In the genomic region with DNA sequence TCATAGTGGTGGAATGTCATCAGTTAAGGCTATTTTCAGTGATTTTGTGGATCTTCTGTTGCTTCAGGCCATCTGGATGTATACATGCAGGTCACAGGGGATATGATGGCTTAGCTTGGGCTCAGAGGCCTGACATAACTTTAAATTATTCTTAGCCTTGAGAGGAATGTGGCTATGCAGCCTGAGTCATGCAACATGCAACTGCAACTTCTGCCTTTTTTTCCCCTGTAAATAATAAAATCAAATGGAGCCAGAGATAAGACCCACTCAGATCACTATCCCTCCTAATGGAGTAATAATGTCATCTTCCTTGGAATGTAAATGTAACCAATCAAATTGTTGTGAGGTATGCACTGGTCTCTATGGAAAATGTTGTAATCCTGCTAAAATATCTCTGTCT, we compare ENCODE assay signal across 29 cellular contexts. TPM values are rescaled to one million over a fixed set of nuclear protein-coding genes. Genes with fewer than 3 reads are reported as not detected.
DNase-seq lines count a peak whose midpoint lies in the region; ATAC-seq and TF ChIP-seq lines count a peak whose summit lies in the region.
"Had no signal": no experiment of that assay in that cellular context is flagged by ENCODE, and none has a peak within 500 bp of the region (broad histone marks: within the 10 kb centered on the region; RNA-seq: fewer than 3 reads in every experiment).

No MANE protein-coding gene starts in this region.

- DNase-seq in EL = peak; percentile 81
- DNase-seq in RPMI7951 (ENCODE audit: low read depth) = peak; percentile 25
- DNase-seq in epithelial cell of esophagus (ENCODE audit: low read depth) = peak; percentile 10
- DNase-seq in osteoblast (ENCODE audit: insufficient read length, low spot score, missing footprints) = peak; percentile 1
- DNase-seq in kidney glomerular epithelial cell (lab: John Stamatoyannopoulos, UW) = no peak
- DNase-seq in stimulated activated CD4-positive, alpha-beta T cell treated with anti-CD3 and anti-CD28 coated beads, Interleukin-4, amount 100 ng/mL, for 1 hour = no peak
- DNase-seq in Right ventricle myocardium superior = no peak
- DNase-seq in NCI-H524 (lab: John Stamatoyannopoulos, UW) = no peak
- DNase-seq: activated CD8-positive, alpha-beta memory T cell treated with anti-CD3 and anti-CD28 coated beads for 24 hours; activated naive CD8-positive, alpha-beta T cell treated with anti-CD3 and anti-CD28 coated beads, Interleukin-2, amount 10 ng/mL, durations not matched to agents 7 days and 5 days; Calu3; dorsolateral prefrontal cortex; GOT3; heart left ventricle; NCI-H1105 treated with DMSO at 0.1 percent for 48 hours; NCI-H2081 treated with DMSO at 0.1 percent for 48 hours; NCI-H526; nucleus accumbens; stimulated activated CD4-positive, alpha-beta T cell treated with anti-CD3 and anti-CD28 coated beads, Interleukin-15, amount 100 ng/mL, for 24 hours; T-helper 9 cell had no signal

- H3K79me2 ChIP-seq in osteoblast (ENCODE audit: insufficient read depth, low read length) = no peaks in the 10 kb centered on the region

- H3K9me3 ChIP-seq in osteoblast (ENCODE audit: low read depth, low read length) = no peaks in the 10 kb centered on the region
- H3K9me3 ChIP-seq: thoracic aorta had no signal

- intact Hi-C loops in Right ventricle myocardium superior (cut with DNase I) = no loop called here

- H3K27ac ChIP-seq in osteoblast (ENCODE audit: low read depth, low read length) = no peak overlapping the region
- H3K27ac ChIP-seq: cardiac muscle cell, dorsolateral prefrontal cortex, epithelial cell of prostate, heart left ventricle, right atrium auricular region, SK-N-MC, thoracic aorta had no signal

- TF ChIP-seq CTCF in epithelial cell of esophagus (IDR thresholded peaks at IDR 0.05; ENCODE audit: insufficient read depth, low read depth, low read length, missing control alignments) (no peak), osteoblast (IDR thresholded peaks at IDR 0.05; ENCODE audit: extremely low read depth, low read depth, low read length) (no peak)

- H3K4me1 ChIP-seq in osteoblast (ENCODE audit: insufficient read depth, low read length) = no peaks in the 10 kb centered on the region
- H3K4me1 ChIP-seq: heart left ventricle, right atrium auricular region had no signal

- ATAC-seq in Right ventricle myocardium superior (ENCODE audit: poor library complexity) = no peak
- ATAC-seq: heart left ventricle; stimulated activated effector memory CD8-positive, alpha-beta T cell treated with anti-CD3 and anti-CD28 coated beads, Interleukin-12 subunit alpha, Interleukin-12 subunit beta, amount 100 ng/mL, for 72 hours had no signal

- H2AFZ ChIP-seq in osteoblast (ENCODE audit: low read length) = no peak overlapping the region

- no peaks in the 10 kb centered on the region for H3K27me3 ChIP-seq in osteoblast (ENCODE audit: insufficient read depth, low read length)
- H3K27me3 ChIP-seq: cardiac muscle cell, right atrium auricular region had no signal

- H3K4me2 ChIP-seq in osteoblast (ENCODE audit: insufficient read depth, low read length) = no peak overlapping the region

- H4K20me1 ChIP-seq in osteoblast (ENCODE audit: insufficient read depth, low read length) = no peaks in the 10 kb centered on the region

- no peak overlapping the region for H3K4me3 ChIP-seq in epithelial cell of esophagus (ENCODE audit: low read length)
- H3K4me3 ChIP-seq in osteoblast (ENCODE audit: insufficient read depth, low read length) = no peak overlapping the region
- H3K4me3 ChIP-seq: cardiac muscle cell, dorsolateral prefrontal cortex, heart left ventricle, right atrium auricular region, SK-N-MC, thoracic aorta had no signal

- H3K36me3 ChIP-seq in osteoblast (ENCODE audit: insufficient read depth, low read length) = no peaks in the 10 kb centered on the region
- H3K36me3 ChIP-seq: cardiac muscle cell, heart left ventricle, right atrium auricular region, thoracic aorta had no signal

RNA-seq across cellular contexts. Expression of gene MAGEB17, which starts 54.8 kb away (rescaled TPM):
- total RNA-seq in RPMI7951 (2014; rRNA removed; shearing (Covaris generic)) = not detected in 2 replicates
- total RNA-seq in osteoblast (not detected in 2 replicates), Right ventricle myocardium superior (not detected)
- total RNA-seq: activated naive CD8-positive, alpha-beta T cell treated with anti-CD3 and anti-CD28 coated beads, Interleukin-2, amount 10 ng/mL, durations not matched to agents 7 days and 5 days; B cell; Calu3; cardiac muscle cell; HT-29; liver; thoracic aorta had no signal

Comparison
In these comparisons a context has a peak if more than half of its experiments do, and no peak if none do; other contexts are left out.
1. DNase-seq: peak in EL (single experiment), RPMI7951 (single experiment), epithelial cell of esophagus (single experiment) and osteoblast (single experiment); none in kidney glomerular epithelial cell (single experiment), stimulated activated CD4-positive, alpha-beta T cell treated with anti-CD3 and anti-CD28 coated beads, Interleukin-4, amount 100 ng/mL, for 1 hour (single experiment), Right ventricle myocardium superior (single experiment) and NCI-H524 (0 of 2).